In genomic region chr3:42117175-42118008, GRCh38 we compare ENCODE assay signal across 9 cellular contexts. TPM values are rescaled to one million over a fixed set of nuclear protein-coding genes. Genes with fewer than 3 reads are reported as not detected.
DNase-seq lines count a peak whose midpoint lies in the region; ATAC-seq and TF ChIP-seq lines count a peak whose summit lies in the region.
"Had no signal": no experiment of that assay in that cellular context is flagged by ENCODE, and none has a peak within 500 bp of the region (broad histone marks: within the 10 kb centered on the region; RNA-seq: fewer than 3 reads in every experiment).

No MANE protein-coding gene starts in this region.

- H3K4me2 ChIP-seq in OCI-LY7 (ENCODE audit: low read length) = no peak overlapping the region
- H3K4me2 ChIP-seq in neural cell (ENCODE audit: low read length) = no peak overlapping the region

- TF ChIP-seq CTCF in OCI-LY7 (conservative IDR thresholded peaks at IDR 0.05; ENCODE audit: low read length) = peak; percentile 74
- TF ChIP-seq CTCF in neural cell (IDR thresholded peaks at IDR 0.05; ENCODE audit: poor library complexity, severe bottlenecking) = peak; percentile 47

- BruUV-seq in OCI-LY7 (replicated peaks; lab: Mats Ljungman, UMichigan) = no TSS peak

- H3K9me2 ChIP-seq in OCI-LY7 (ENCODE audit: insufficient read depth, low read length) (no peaks in the 10 kb centered on the region), neural cell (ENCODE audit: insufficient read depth, low read length) (no peaks in the 10 kb centered on the region)

- peaks cover 47% of the 10 kb centered on the region for H3K4me1 ChIP-seq in OCI-LY7 (ENCODE audit: insufficient read depth, low read length, poor library complexity, severe bottlenecking)
- H3K4me1 ChIP-seq: SJCRH30 had no signal

- ATAC-seq in GM18498 (IDR thresholded peaks at IDR 0.05; ENCODE audit: unreplicated experiment) = no peak

- H3F3A ChIP-seq in neural cell (ENCODE audit: insufficient read depth, low read length, poor library complexity, severe bottlenecking) = no peaks in the 10 kb centered on the region

- H3K79me2 ChIP-seq in OCI-LY7 (ENCODE audit: insufficient read depth, low read depth, low read length) (peaks cover 17% of the 10 kb centered on the region), neural cell (replicated peaks; ENCODE audit: insufficient read depth, low read length) (no peaks in the 10 kb centered on the region)

- H3K9me3 ChIP-seq in OCI-LY7 (ENCODE audit: low read length) = no peaks in the 10 kb centered on the region
- H3K9me3 ChIP-seq in neural cell (ENCODE audit: low read length) = no peaks in the 10 kb centered on the region
- H3K9me3 ChIP-seq: SJCRH30 had no signal

- H2AFZ ChIP-seq in OCI-LY7 (ENCODE audit: low read length) = no peak overlapping the region
- H2AFZ ChIP-seq in neural cell (ENCODE audit: low read depth, low read length) = no peak overlapping the region

- POLR2A ChIA-PET in OCI-LY7 (lab: Charles Lee) = interaction anchor here (1.2 to 1.6 kb wide), 3 partner anchors 11 to 78 kb away, joined by 3 to 4 read pairs (median 3); no protein-coding TSS in a partner anchor

- H3K27me3 ChIP-seq in neural cell (ENCODE audit: insufficient read depth, low read depth, low read length) = no peaks in the 10 kb centered on the region
- H3K27me3 ChIP-seq: SJCRH30 had no signal

- H3K9ac ChIP-seq in neural cell (ENCODE audit: low read length) = no peak overlapping the region

- H3K27ac ChIP-seq in OCI-LY7 (ENCODE audit: low read depth, low read length, poor library complexity, severe bottlenecking) = peak overlapping the region; percentile 32
- H3K27ac ChIP-seq in neural cell (ENCODE audit: low read length) = no peak overlapping the region
- H3K27ac ChIP-seq: SJCRH30 had no signal

- no peak for TF ChIP-seq EP300 in neural cell (conservative IDR thresholded peaks at IDR 0.05; ENCODE audit: poor library complexity, severe bottlenecking)

- H3K4me3 ChIP-seq in OCI-LY7 (ENCODE audit: low read depth, low read length, poor library complexity, severe bottlenecking) (no peak overlapping the region), neural cell (ENCODE audit: low read length) (no peak overlapping the region)
- H3K4me3 ChIP-seq: SJCRH30 had no signal

- H4K20me1 ChIP-seq in OCI-LY7 (ENCODE audit: insufficient read depth, low read length) = 0 out of 2 replicates have a peak, but pooled peaks cover 15% of the 10 kb centered on the region
- H4K20me1 ChIP-seq in neural cell (ENCODE audit: insufficient read depth) = no peaks in the 10 kb centered on the region

- peak; percentile 79 for DNase-seq in ELR (ENCODE audit: low read depth)
- peak; percentile 35 for DNase-seq in OCI-LY7 (ENCODE audit: low spot score)
- peak; percentile 4 to 19 for DNase-seq in erythroblast (lab: John Stamatoyannopoulos, UW)
- no peak for DNase-seq in activated CD4-positive, CD25-positive, alpha-beta regulatory T cell (lab: John Stamatoyannopoulos, UW)
- no peak for DNase-seq in NK-92 treated with Interleukin-12 subunit alpha and Interleukin-12 subunit beta, amount 100 ng/mL, for 24 hours (lab: John Stamatoyannopoulos, UW)
- DNase-seq in mucosa of gallbladder (ENCODE audit: low spot score) = no peak

- TF ChIP-seq RAD21 in neural cell (conservative IDR thresholded peaks at IDR 0.05) = peak; percentile 45

- intact Hi-C loops in OCI-LY7 (cut with micrococcal nuclease; ENCODE audit: unreplicated experiment) = loop anchor here (1.0 kb wide), 1 partner anchor 111 kb away; no protein-coding TSS in a partner anchor

- CTCF ChIA-PET in OCI-LY7 (lab: Charles Lee; ENCODE audit: unreplicated experiment) = interaction anchor here (0.7 to 4.6 kb wide), 2 partner anchors 58 to 75 kb away, joined by 3 to 36 read pairs; no protein-coding TSS in a partner anchor

- TF ChIP-seq POLR2A in erythroblast (IDR thresholded peaks at IDR 0.05; ENCODE audit: low read length) = no peak

- peaks cover 27% of the 10 kb centered on the region for H3K36me3 ChIP-seq in OCI-LY7 (ENCODE audit: insufficient read depth, low read length)
- no peaks in the 10 kb centered on the region for H3K36me3 ChIP-seq in neural cell (ENCODE audit: insufficient read depth, low read length)
- H3K36me3 ChIP-seq: SJCRH30 had no signal

TF ChIP-seq in neural cell, 6 proteins besides CTCF, POLR2A, EP300 and RAD21:
- TF ChIP-seq SMC3 (conservative IDR thresholded peaks at IDR 0.05; ENCODE audit: poor library complexity) (peak; percentile 62), POLR2AphosphoS5 (IDR thresholded peaks at IDR 0.05) (no peak)
TF ChIP-seq in neural cell: peak in this region for 1.

RNA-seq across cellular contexts. Expression of gene TRAK1, which starts 26.2 kb away (rescaled TPM):
- 60.8 and 62.5 TPM in 2 replicates for total RNA-seq in OCI-LY7 (2014; rRNA removed; shearing (Covaris generic))
- total RNA-seq in OCI-LY7 (2022) (88.3 and 92.6 TPM in 2 replicates), mucosa of gallbladder (101 TPM)
- 34.7 and 39.3 TPM in 2 replicates for polyA plus RNA-seq in neural cell
- 81.6 and 84.6 TPM in 2 replicates for polyA minus RNA-seq in neural cell

Comparison
In these comparisons a context has a peak if more than half of its experiments do, and no peak if none do; other contexts are left out.
1. DNase-seq: peak in ELR (single experiment), OCI-LY7 (single experiment) and erythroblast (2 of 2); none in activated CD4-positive, CD25-positive, alpha-beta regulatory T cell (0 of 4), NK-92 treated with Interleukin-12 subunit alpha and Interleukin-12 subunit beta, amount 100 ng/mL, for 24 hours (single experiment) and mucosa of gallbladder (single experiment).